ENCODE assay signal across 1 cellular context in the genomic region with DNA sequence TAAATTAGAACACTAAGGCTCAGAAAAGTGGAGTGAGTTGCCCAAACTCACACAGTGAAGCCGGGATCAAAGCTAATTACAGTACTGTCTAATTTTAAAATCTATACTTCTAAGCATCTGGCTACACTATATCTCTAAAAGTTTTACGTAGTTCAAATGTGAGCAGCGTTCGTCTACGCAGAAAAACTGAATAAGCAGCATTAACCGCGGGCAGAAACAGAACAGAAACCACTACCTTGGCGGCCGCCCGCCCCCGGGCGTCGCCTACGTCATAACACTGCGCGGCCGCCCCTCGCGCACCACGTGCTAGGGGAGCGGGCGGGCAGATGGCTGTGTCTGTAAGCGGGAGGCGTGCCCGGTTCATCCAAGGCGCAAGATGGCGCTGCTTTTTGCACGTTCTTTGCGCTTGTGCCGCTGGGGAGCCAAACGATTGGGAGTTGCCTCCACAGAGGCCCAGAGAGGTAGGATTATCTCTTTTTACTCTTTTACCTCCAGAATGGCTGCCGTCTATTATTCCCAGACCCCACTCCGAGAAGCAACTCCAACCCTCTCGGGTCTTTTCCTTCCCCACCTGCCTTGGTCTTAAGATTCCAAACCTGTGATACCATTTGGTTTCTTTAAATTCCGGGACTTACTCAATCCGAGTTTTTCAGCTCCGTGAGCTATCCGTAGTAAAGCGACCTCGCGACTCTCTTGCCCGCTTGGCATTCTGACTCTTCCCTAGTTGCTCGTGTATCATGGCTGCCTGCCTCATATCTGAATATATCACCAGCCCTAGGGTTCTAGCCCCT.
TF ChIP-seq lines count a peak whose summit lies in the region.

SPRYD4 (plus strand) TSS at position 363 of the 791 bp plus-strand sequence; CDS start at position 377, 14 bp downstream.

TF ChIP-seq in K562, 482 proteins besides CTCF, POLR2A, EP300 and RAD21 (continued from another document and continues in another):
- TF ChIP-seq, protein P1, sequence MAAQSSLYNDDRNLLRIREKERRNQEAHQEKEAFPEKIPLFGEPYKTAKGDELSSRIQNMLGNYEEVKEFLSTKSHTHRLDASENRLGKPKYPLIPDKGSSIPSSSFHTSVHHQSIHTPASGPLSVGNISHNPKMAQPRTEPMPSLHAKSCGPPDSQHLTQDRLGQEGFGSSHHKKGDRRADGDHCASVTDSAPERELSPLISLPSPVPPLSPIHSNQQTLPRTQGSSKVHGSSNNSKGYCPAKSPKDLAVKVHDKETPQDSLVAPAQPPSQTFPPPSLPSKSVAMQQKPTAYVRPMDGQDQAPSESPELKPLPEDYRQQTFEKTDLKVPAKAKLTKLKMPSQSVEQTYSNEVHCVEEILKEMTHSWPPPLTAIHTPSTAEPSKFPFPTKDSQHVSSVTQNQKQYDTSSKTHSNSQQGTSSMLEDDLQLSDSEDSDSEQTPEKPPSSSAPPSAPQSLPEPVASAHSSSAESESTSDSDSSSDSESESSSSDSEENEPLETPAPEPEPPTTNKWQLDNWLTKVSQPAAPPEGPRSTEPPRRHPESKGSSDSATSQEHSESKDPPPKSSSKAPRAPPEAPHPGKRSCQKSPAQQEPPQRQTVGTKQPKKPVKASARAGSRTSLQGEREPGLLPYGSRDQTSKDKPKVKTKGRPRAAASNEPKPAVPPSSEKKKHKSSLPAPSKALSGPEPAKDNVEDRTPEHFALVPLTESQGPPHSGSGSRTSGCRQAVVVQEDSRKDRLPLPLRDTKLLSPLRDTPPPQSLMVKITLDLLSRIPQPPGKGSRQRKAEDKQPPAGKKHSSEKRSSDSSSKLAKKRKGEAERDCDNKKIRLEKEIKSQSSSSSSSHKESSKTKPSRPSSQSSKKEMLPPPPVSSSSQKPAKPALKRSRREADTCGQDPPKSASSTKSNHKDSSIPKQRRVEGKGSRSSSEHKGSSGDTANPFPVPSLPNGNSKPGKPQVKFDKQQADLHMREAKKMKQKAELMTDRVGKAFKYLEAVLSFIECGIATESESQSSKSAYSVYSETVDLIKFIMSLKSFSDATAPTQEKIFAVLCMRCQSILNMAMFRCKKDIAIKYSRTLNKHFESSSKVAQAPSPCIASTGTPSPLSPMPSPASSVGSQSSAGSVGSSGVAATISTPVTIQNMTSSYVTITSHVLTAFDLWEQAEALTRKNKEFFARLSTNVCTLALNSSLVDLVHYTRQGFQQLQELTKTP (IDR thresholded peaks at IDR 0.05; ENCODE audit: low read depth in 1 of 2, partially characterized antibody in 2 of 2) = peak; percentile 12 to 60
- TF ChIP-seq MTA3 (IDR thresholded peaks at IDR 0.05; ENCODE audit: borderline replicate concordance) (peak; percentile 69; the same call in 1 of the 2 replicates), NFRKB (IDR thresholded peaks at IDR 0.05; ENCODE audit: low read depth) (peak; percentile 98), SMARCA4 (IDR thresholded peaks at IDR 0.05) (peak; percentile 26), BRD4 (IDR thresholded peaks at IDR 0.05) (peak; percentile 80; the same call in 1 of the 2 replicates), RAD51 (IDR thresholded peaks at IDR 0.05; ENCODE audit: borderline replicate concordance, low read depth) (peak; percentile 87), BRD9 (IDR thresholded peaks at IDR 0.05; ENCODE audit: low read depth, partially characterized antibody) (peak; percentile 81), RCOR1 (IDR thresholded peaks at IDR 0.05; ENCODE audit: borderline replicate concordance in 1 of 2, low read depth in 2 of 2, low read length in 2 of 2) (0 out of 4 replicates have a peak, but pooled peaks of 1 of the 2 experiments have one; percentile 42), GATA2 (CRISPR knock-in tag; IDR thresholded peaks at IDR 0.05) (0 out of 2 replicates have a peak, but pooled peaks have one; percentile 12), MAX (CRISPR knock-in tag; IDR thresholded peaks at IDR 0.05) (peak; percentile 100), HNRNPLL (IDR thresholded peaks at IDR 0.05; ENCODE audit: low read depth, low read length, poor library complexity, severe bottlenecking) (peak; percentile 95), KDM5B (IDR thresholded peaks at IDR 0.05; ENCODE audit: insufficient replicate concordance, low read depth, low read length) (peak; percentile 94), PHF8 (IDR thresholded peaks at IDR 0.05; ENCODE audit: borderline replicate concordance, low read length) (peak; percentile 93), HDAC2 (IDR thresholded peaks at IDR 0.05) (peak; percentile 65; the same call in 1 of the 2 replicates), ARNT (IDR thresholded peaks at IDR 0.05) (no peak), CBX1 (IDR thresholded peaks at IDR 0.05; ENCODE audit: low read depth) (peak; percentile 44; the same call in 1 of the 2 replicates), FOXK2 (conservative IDR thresholded peaks at IDR 0.05 in 1 of 2, IDR thresholded peaks at IDR 0.05 in 1 of 2; ENCODE audit: low read depth in 2 of 2) (peak; percentile 96 to 98), E2F1 (CRISPR knock-in tag; IDR thresholded peaks at IDR 0.05) (peak; percentile 41; the same call in 1 of the 2 replicates), MXD1 (CRISPR knock-in tag; IDR thresholded peaks at IDR 0.05; ENCODE audit: borderline replicate concordance, poor library complexity, severe bottlenecking) (peak; percentile 99), NFIC (IDR thresholded peaks at IDR 0.05) (peak; percentile 49), HOXB6 (CRISPR knock-in tag; IDR thresholded peaks at IDR 0.05; ENCODE audit: borderline replicate concordance) (no peak), ADNP (tag; IDR thresholded peaks at IDR 0.05) (peak; percentile 5; the same call in 1 of the 2 replicates), ZBTB12 (CRISPR knock-in tag; IDR thresholded peaks at IDR 0.05) (peak; percentile 97), KLF6 (CRISPR knock-in tag; IDR thresholded peaks at IDR 0.05; ENCODE audit: borderline replicate concordance) (0 out of 2 replicates have a peak, but pooled peaks have one; percentile 42), ZNF696 (CRISPR knock-in tag; conservative IDR thresholded peaks at IDR 0.05) (no peak), LCOR (CRISPR knock-in tag; IDR thresholded peaks at IDR 0.05) (peak; percentile 84), ZNF282 (CRISPR knock-in tag; IDR thresholded peaks at IDR 0.05) (no peak), ZZZ3 (IDR thresholded peaks at IDR 0.05) (0 out of 2 replicates have a peak, but pooled peaks have one; percentile 48), CREM (IDR thresholded peaks at IDR 0.05; ENCODE audit: low read depth) (peak; percentile 99), IFI16 (CRISPR knock-in tag; IDR thresholded peaks at IDR 0.05) (no peak), ZNF277 (CRISPR knock-in tag; IDR thresholded peaks at IDR 0.05; ENCODE audit: borderline replicate concordance) (no peak), TOE1 (IDR thresholded peaks at IDR 0.05; ENCODE audit: borderline replicate concordance) (peak; percentile 66), TOE1 (CRISPR knock-in tag; IDR thresholded peaks at IDR 0.05; ENCODE audit: borderline replicate concordance, low read depth) (no peak; the same call in 1 of the 2 replicates), ZNF24 (IDR thresholded peaks at IDR 0.05) (0 out of 2 replicates have a peak, but pooled peaks have one; percentile 46), ZNF551 (CRISPR knock-in tag; IDR thresholded peaks at IDR 0.05) (no peak), ZNF699 (CRISPR knock-in tag; IDR thresholded peaks at IDR 0.05; ENCODE audit: insufficient replicate concordance) (no peak), GABPB1 (CRISPR knock-in tag; IDR thresholded peaks at IDR 0.05) (peak; percentile 67)
- TF ChIP-seq, protein P2, sequence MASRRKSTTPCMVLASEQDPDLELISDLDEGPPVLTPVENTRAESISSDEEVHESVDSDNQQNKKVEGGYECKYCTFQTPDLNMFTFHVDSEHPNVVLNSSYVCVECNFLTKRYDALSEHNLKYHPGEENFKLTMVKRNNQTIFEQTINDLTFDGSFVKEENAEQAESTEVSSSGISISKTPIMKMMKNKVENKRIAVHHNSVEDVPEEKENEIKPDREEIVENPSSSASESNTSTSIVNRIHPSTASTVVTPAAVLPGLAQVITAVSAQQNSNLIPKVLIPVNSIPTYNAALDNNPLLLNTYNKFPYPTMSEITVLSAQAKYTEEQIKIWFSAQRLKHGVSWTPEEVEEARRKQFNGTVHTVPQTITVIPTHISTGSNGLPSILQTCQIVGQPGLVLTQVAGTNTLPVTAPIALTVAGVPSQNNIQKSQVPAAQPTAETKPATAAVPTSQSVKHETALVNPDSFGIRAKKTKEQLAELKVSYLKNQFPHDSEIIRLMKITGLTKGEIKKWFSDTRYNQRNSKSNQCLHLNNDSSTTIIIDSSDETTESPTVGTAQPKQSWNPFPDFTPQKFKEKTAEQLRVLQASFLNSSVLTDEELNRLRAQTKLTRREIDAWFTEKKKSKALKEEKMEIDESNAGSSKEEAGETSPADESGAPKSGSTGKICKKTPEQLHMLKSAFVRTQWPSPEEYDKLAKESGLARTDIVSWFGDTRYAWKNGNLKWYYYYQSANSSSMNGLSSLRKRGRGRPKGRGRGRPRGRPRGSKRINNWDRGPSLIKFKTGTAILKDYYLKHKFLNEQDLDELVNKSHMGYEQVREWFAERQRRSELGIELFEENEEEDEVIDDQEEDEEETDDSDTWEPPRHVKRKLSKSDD (conservative IDR thresholded peaks at IDR 0.05; ENCODE audit: low read length) = peak; percentile 82; the same call in 1 of the 2 replicates
- TF ChIP-seq, protein P3, sequence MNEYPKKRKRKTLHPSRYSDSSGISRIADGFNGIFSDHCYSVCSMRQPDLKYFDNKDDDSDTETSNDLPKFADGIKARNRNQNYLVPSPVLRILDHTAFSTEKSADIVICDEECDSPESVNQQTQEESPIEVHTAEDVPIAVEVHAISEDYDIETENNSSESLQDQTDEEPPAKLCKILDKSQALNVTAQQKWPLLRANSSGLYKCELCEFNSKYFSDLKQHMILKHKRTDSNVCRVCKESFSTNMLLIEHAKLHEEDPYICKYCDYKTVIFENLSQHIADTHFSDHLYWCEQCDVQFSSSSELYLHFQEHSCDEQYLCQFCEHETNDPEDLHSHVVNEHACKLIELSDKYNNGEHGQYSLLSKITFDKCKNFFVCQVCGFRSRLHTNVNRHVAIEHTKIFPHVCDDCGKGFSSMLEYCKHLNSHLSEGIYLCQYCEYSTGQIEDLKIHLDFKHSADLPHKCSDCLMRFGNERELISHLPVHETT (CRISPR knock-in tag; conservative IDR thresholded peaks at IDR 0.05 in 1 of 2, IDR thresholded peaks at IDR 0.05 in 1 of 2) = peak in 1 of 2 experiments; percentile 78; a peak in 2 of 4 replicates
- TF ChIP-seq, protein P4, sequence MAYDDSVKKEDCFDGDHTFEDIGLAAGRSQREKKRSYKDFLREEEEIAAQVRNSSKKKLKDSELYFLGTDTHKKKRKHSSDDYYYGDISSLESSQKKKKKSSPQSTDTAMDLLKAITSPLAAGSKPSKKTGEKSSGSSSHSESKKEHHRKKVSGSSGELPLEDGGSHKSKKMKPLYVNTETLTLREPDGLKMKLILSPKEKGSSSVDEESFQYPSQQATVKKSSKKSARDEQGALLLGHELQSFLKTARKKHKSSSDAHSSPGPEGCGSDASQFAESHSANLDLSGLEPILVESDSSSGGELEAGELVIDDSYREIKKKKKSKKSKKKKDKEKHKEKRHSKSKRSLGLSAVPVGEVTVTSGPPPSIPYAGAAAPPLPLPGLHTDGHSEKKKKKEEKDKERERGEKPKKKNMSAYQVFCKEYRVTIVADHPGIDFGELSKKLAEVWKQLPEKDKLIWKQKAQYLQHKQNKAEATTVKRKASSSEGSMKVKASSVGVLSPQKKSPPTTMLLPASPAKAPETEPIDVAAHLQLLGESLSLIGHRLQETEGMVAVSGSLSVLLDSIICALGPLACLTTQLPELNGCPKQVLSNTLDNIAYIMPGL (CRISPR knock-in tag; IDR thresholded peaks at IDR 0.05) = peak; percentile 52; the same call in 1 of the 2 replicates
